ENCODE assay signal across 15 cellular contexts in genomic region chr14:74495356-74495755, GRCh38. TPM values are rescaled to one million over a fixed set of nuclear protein-coding genes. Genes with fewer than 3 reads are reported as not detected.
A peak's percentile ranks its signal among the peaks of the same experiment; 100 is the strongest.
DNase-seq lines count a peak whose midpoint lies in the region; ATAC-seq, FAIRE-seq and TF ChIP-seq lines count a peak whose summit lies in the region.
"Had no signal": no experiment of that assay in that cellular context is flagged by ENCODE, and none has a peak within 500 bp of the region (broad histone marks: within the 10 kb centered on the region; RNA-seq: fewer than 3 reads in every experiment).

No MANE protein-coding gene starts in this region.

- POLR2A ChIA-PET in MCF 10A (lab: Yijun Ruan, JAX) = interaction anchor here (0.7 to 9.7 kb wide), 3 partner anchors 74 to 267 kb away, joined by 3 to 162 read pairs (median 4); partner anchors contain the start of gene YLPM1
- POLR2A ChIA-PET in A673 (lab: Charles Lee; ENCODE audit: low non-redundant PET) = no interaction called here

- H3K9me3 Mint-ChIP-seq in MCF 10A (ENCODE audit: unreplicated experiment) = no peaks in the 10 kb centered on the region
- H3K9me3 Mint-ChIP-seq in astrocyte (ENCODE audit: unreplicated experiment) = no peaks in the 10 kb centered on the region
- no peaks in the 10 kb centered on the region for H3K9me3 Mint-ChIP-seq in activated T-helper 1 cell treated with anti-CD3 and anti-CD28 coated beads, Interleukin-12 subunit alpha, Interleukin-12 subunit beta, Interleukin-2, Interleukin-4 antibody, amounts not matched to agents 30 ng/mL and 10 ng/mL and 1 ng/mL, durations not matched to agents 14 hours and 24 hours and 36 hours
- H3K9me3 Mint-ChIP-seq: dendritic cell treated with granulocyte-macrophage colony-stimulating factor and Interleukin-4, amounts not matched to agents 40 ng/mL and 50 ng/mL, for 4 days had no signal

- no peaks in the 10 kb centered on the region for H3K27me3 Mint-ChIP-seq in MCF 10A (ENCODE audit: insufficient read depth, unreplicated experiment)
- H3K27me3 Mint-ChIP-seq in astrocyte (ENCODE audit: low read depth, unreplicated experiment) = no peaks in the 10 kb centered on the region
- no peaks in the 10 kb centered on the region for H3K27me3 Mint-ChIP-seq in activated T-helper 1 cell treated with anti-CD3 and anti-CD28 coated beads, Interleukin-12 subunit alpha, Interleukin-12 subunit beta, Interleukin-2, Interleukin-4 antibody, amounts not matched to agents 30 ng/mL and 10 ng/mL and 1 ng/mL, durations not matched to agents 14 hours and 24 hours and 36 hours (ENCODE audit: insufficient read depth)
- H3K27me3 Mint-ChIP-seq: dendritic cell treated with granulocyte-macrophage colony-stimulating factor and Interleukin-4, amounts not matched to agents 40 ng/mL and 50 ng/mL, for 4 days had no signal

- H3K9me3 ChIP-seq in mammary epithelial cell (replicated peaks; ENCODE audit: insufficient read depth, low read length) (no peaks in the 10 kb centered on the region), OCI-LY3 (ENCODE audit: insufficient read depth, low read length) (no peaks in the 10 kb centered on the region), astrocyte (ENCODE audit: insufficient read depth, low read depth, low read length) (no peaks in the 10 kb centered on the region), small intestine (ENCODE audit: control insufficient read depth, low read depth) (no peaks in the 10 kb centered on the region), A673 (ENCODE audit: low read depth, low read length, poor library complexity, severe bottlenecking) (no peaks in the 10 kb centered on the region)
- H3K9me3 ChIP-seq: gastroesophageal sphincter, neutrophil, uterus had no signal

- in situ Hi-C loops in mammary epithelial cell (cut with MboI; ENCODE audit: low sequenced_read_pairs in 2 of 2) = no loop called here

- BruUV-seq in mammary epithelial cell (replicated peaks; lab: Mats Ljungman, UMichigan) (no TSS peak), MCF 10A (replicated peaks; lab: Mats Ljungman, UMichigan) (no TSS peak), A673 (replicated peaks; lab: Mats Ljungman, UMichigan) (no TSS peak)

- H3K4me1 Mint-ChIP-seq in MCF 10A (ENCODE audit: insufficient read depth, unreplicated experiment) (peaks cover 19% of the 10 kb centered on the region), astrocyte (ENCODE audit: low read depth, unreplicated experiment) (peaks cover 12% of the 10 kb centered on the region)
- peaks cover 20% of the 10 kb centered on the region for H3K4me1 Mint-ChIP-seq in activated T-helper 1 cell treated with anti-CD3 and anti-CD28 coated beads, Interleukin-12 subunit alpha, Interleukin-12 subunit beta, Interleukin-2, Interleukin-4 antibody, amounts not matched to agents 30 ng/mL and 10 ng/mL and 1 ng/mL, durations not matched to agents 14 hours and 24 hours and 36 hours (ENCODE audit: low read depth)

- intact Hi-C loops in mammary epithelial cell (cut with micrococcal nuclease) = no loop called here
- intact Hi-C loops in MCF 10A (cut with micrococcal nuclease) = no loop called here
- intact Hi-C loops in A673 (cut with micrococcal nuclease; ENCODE audit: unreplicated experiment) = no loop called here
- intact Hi-C loops in activated T-helper 1 cell treated with anti-CD3 and anti-CD28 coated beads, Interleukin-12 subunit alpha, Interleukin-12 subunit beta, Interleukin-2, Interleukin-4 antibody, amounts not matched to agents 30 ng/mL and 10 ng/mL and 1 ng/mL, durations not matched to agents 14 hours and 24 hours and 36 hours (cut with micrococcal nuclease) = no loop called here

- no peak for DNase-seq in mammary epithelial cell
- DNase-seq in MCF 10A (ENCODE audit: unreplicated experiment) = no peak
- DNase-seq in astrocyte (ENCODE audit: low read depth) = no peak
- peak; percentile 8 for DNase-seq in small intestine
- no peak for DNase-seq in A673 (ENCODE audit: low spot score)
- DNase-seq in activated T-helper 1 cell treated with anti-CD3 and anti-CD28 coated beads, Interleukin-12 subunit alpha, Interleukin-12 subunit beta, Interleukin-2, Interleukin-4 antibody, amounts not matched to agents 30 ng/mL and 10 ng/mL and 1 ng/mL, durations not matched to agents 14 hours and 24 hours and 36 hours (ENCODE audit: low spot score) = no peak
- DNase-seq: activated CD4-positive, alpha-beta T cell treated with anti-CD3 and anti-CD28 coated beads, Interleukin-2, amount 50 U/mL, for 48 hours; amniotic stem cell; GDM1; uterus had no signal

- H4K20me1 ChIP-seq in mammary epithelial cell (ENCODE audit: insufficient read depth, low read length) (no peaks in the 10 kb centered on the region), OCI-LY3 (ENCODE audit: insufficient read depth, low read length) (no peaks in the 10 kb centered on the region), astrocyte (ENCODE audit: insufficient read depth, low read length) (peaks cover 16% of the 10 kb centered on the region)

- peaks cover 49% of the 10 kb centered on the region for H3K79me2 ChIP-seq in mammary epithelial cell (ENCODE audit: insufficient read depth, low read length)
- peaks cover 11% of the 10 kb centered on the region for H3K79me2 ChIP-seq in OCI-LY3 (ENCODE audit: low read length)
- H3K79me2 ChIP-seq in astrocyte (ENCODE audit: insufficient read depth, low read length) = peaks cover 31% of the 10 kb centered on the region

- dilution Hi-C loops in mammary epithelial cell (cut with HindIII; ENCODE audit: low sequenced_read_pairs) = loop anchor here (5.0 kb wide), 1 partner anchor 52 kb away; no protein-coding TSS in a partner anchor

- H3K4me3 ChIP-seq in mammary epithelial cell (replicated peaks in 1 of 3; ENCODE audit: insufficient read depth in 1 of 3, low read depth in 2 of 3, low read length in 3 of 3) = no peak overlapping the region
- no peak overlapping the region for H3K4me3 ChIP-seq in OCI-LY3 (ENCODE audit: low read length)
- H3K4me3 ChIP-seq in astrocyte (ENCODE audit: insufficient read depth, low read depth, low read length) = no peak overlapping the region
- H3K4me3 ChIP-seq in small intestine (ENCODE audit: low read depth in 1 of 2, low read length in 2 of 2) = no peak overlapping the region
- H3K4me3 ChIP-seq in A673 (ENCODE audit: low read depth, low read length, poor library complexity, severe bottlenecking) = no peak overlapping the region
- H3K4me3 ChIP-seq: gastroesophageal sphincter, uterus had no signal

- CTCF ChIA-PET in mammary epithelial cell (lab: Charles Lee; ENCODE audit: low non-redundant PET) = no interaction called here
- CTCF ChIA-PET in MCF 10A (lab: Yijun Ruan, JAX) = interaction anchor here (0.6 to 1.2 kb wide), 3 partner anchors 31 to 117 kb away, joined by 3 to 4 read pairs (median 4); no protein-coding TSS in a partner anchor
- CTCF ChIA-PET in A673 (lab: Charles Lee) = no interaction called here

- no peak overlapping the region for H2AFZ ChIP-seq in mammary epithelial cell (ENCODE audit: low read depth, low read length)
- H2AFZ ChIP-seq in OCI-LY3 (ENCODE audit: low read depth, low read length) = no peak overlapping the region
- no peak overlapping the region for H2AFZ ChIP-seq in astrocyte (ENCODE audit: low read depth, low read length)

- H3K4me2 ChIP-seq in mammary epithelial cell (ENCODE audit: insufficient read depth, low read depth, low read length) (peak overlapping the region; percentile 64), OCI-LY3 (ENCODE audit: low read length) (peak overlapping the region; percentile 92; the same call in 1 of the 2 replicates), astrocyte (ENCODE audit: low read length) (peak overlapping the region; percentile 93)

- H3K9ac ChIP-seq in mammary epithelial cell (ENCODE audit: insufficient read depth, low read length) (no peak overlapping the region), OCI-LY3 (ENCODE audit: low read length) (no peak overlapping the region), astrocyte (ENCODE audit: low read length) (no peak overlapping the region)

- H3K4me3 Mint-ChIP-seq in MCF 10A (ENCODE audit: unreplicated experiment) (no peak overlapping the region), astrocyte (ENCODE audit: unreplicated experiment) (peak overlapping the region; percentile 92)
- no peak overlapping the region for H3K4me3 Mint-ChIP-seq in activated T-helper 1 cell treated with anti-CD3 and anti-CD28 coated beads, Interleukin-12 subunit alpha, Interleukin-12 subunit beta, Interleukin-2, Interleukin-4 antibody, amounts not matched to agents 30 ng/mL and 10 ng/mL and 1 ng/mL, durations not matched to agents 14 hours and 24 hours and 36 hours
- H3K4me3 Mint-ChIP-seq: dendritic cell treated with granulocyte-macrophage colony-stimulating factor and Interleukin-4, amounts not matched to agents 40 ng/mL and 50 ng/mL, for 4 days had no signal

- H3K27ac ChIP-seq in mammary epithelial cell (ENCODE audit: insufficient read depth, low read depth, low read length) (no peak overlapping the region), OCI-LY3 (ENCODE audit: low read length) (no peak overlapping the region), astrocyte (ENCODE audit: low read depth, low read length) (no peak overlapping the region), small intestine (ENCODE audit: low read depth in 1 of 2, low read length in 1 of 2) (no peak overlapping the region), A673 (ENCODE audit: low read depth, low read length, poor library complexity, severe bottlenecking) (no peak overlapping the region)
- H3K27ac ChIP-seq: neutrophil had no signal

- peaks cover 18% of the 10 kb centered on the region for H3K36me3 Mint-ChIP-seq in MCF 10A (ENCODE audit: insufficient read depth, unreplicated experiment)
- peaks cover 3% of the 10 kb centered on the region for H3K36me3 Mint-ChIP-seq in astrocyte (ENCODE audit: low read depth, unreplicated experiment)
- no peaks in the 10 kb centered on the region for H3K36me3 Mint-ChIP-seq in activated T-helper 1 cell treated with anti-CD3 and anti-CD28 coated beads, Interleukin-12 subunit alpha, Interleukin-12 subunit beta, Interleukin-2, Interleukin-4 antibody, amounts not matched to agents 30 ng/mL and 10 ng/mL and 1 ng/mL, durations not matched to agents 14 hours and 24 hours and 36 hours (ENCODE audit: low read depth)

- 93% methylated on average over 2 of the region's 2 CpGs for WGBS in mammary epithelial cell (ENCODE audit: low coverage, missing lambda C conversion rate)
- WGBS in small intestine, 3 donors = 49 to 62% (median 60%) methylated on average over 2 of the region's 2 CpGs

- ATAC-seq in GM21619 (IDR thresholded peaks at IDR 0.05; ENCODE audit: unreplicated experiment) = no peak
- ATAC-seq: gastroesophageal sphincter had no signal

- H3K4me1 ChIP-seq in mammary epithelial cell (ENCODE audit: insufficient read depth, low read length) (peaks cover 22% of the 10 kb centered on the region), OCI-LY3 (ENCODE audit: low read length) (peaks cover 19% of the 10 kb centered on the region), astrocyte (ENCODE audit: insufficient read depth, low read length) (peaks cover 25% of the 10 kb centered on the region), small intestine (ENCODE audit: control insufficient read depth in 2 of 2, insufficient read depth in 1 of 2, low read depth in 1 of 2, low read length in 1 of 2) (peaks cover 2 to 4% of the 10 kb centered on the region in 2 donors), A673 (ENCODE audit: insufficient read depth, low read length, poor library complexity, severe bottlenecking) (peaks cover 17% of the 10 kb centered on the region)
- H3K4me1 ChIP-seq: uterus had no signal

- no peak for TF ChIP-seq CTCF in mammary epithelial cell (conservative IDR thresholded peaks at IDR 0.05 in 1 of 2, IDR thresholded peaks at IDR 0.05 in 1 of 2; ENCODE audit: extremely low read depth in 1 of 2, insufficient read depth in 1 of 2, low read depth in 1 of 2, low read length in 2 of 2)
- no peak for TF ChIP-seq CTCF in MCF 10A (IDR thresholded peaks at IDR 0.05; ENCODE audit: unreplicated experiment)
- TF ChIP-seq CTCF in OCI-LY3 (IDR thresholded peaks at IDR 0.05; ENCODE audit: low read depth, low read length) = no peak
- no peak for TF ChIP-seq CTCF in astrocyte (IDR thresholded peaks at IDR 0.05; ENCODE audit: insufficient read depth, low read depth, low read length)
- no peak for TF ChIP-seq CTCF in A673 (conservative IDR thresholded peaks at IDR 0.05; ENCODE audit: low read depth, low read length)

- FAIRE-seq in astrocyte (lab: Jason Lieb, UNC) (no peak), small intestine (lab: Jason Lieb, UNC) (no peak)

- H3K27ac Mint-ChIP-seq in MCF 10A (ENCODE audit: low read depth, unreplicated experiment) (no peak overlapping the region), astrocyte (ENCODE audit: unreplicated experiment) (no peak overlapping the region)
- no peak overlapping the region for H3K27ac Mint-ChIP-seq in activated T-helper 1 cell treated with anti-CD3 and anti-CD28 coated beads, Interleukin-12 subunit alpha, Interleukin-12 subunit beta, Interleukin-2, Interleukin-4 antibody, amounts not matched to agents 30 ng/mL and 10 ng/mL and 1 ng/mL, durations not matched to agents 14 hours and 24 hours and 36 hours
- H3K27ac Mint-ChIP-seq: dendritic cell treated with granulocyte-macrophage colony-stimulating factor and Interleukin-4, amounts not matched to agents 40 ng/mL and 50 ng/mL, for 4 days had no signal

- H3K36me3 ChIP-seq in mammary epithelial cell (ENCODE audit: insufficient read depth, low read length) = peaks cover 11% of the 10 kb centered on the region
- no peaks in the 10 kb centered on the region for H3K36me3 ChIP-seq in OCI-LY3 (replicated peaks; ENCODE audit: low read depth, low read length)
- H3K36me3 ChIP-seq in astrocyte (ENCODE audit: insufficient read depth, low read length) = peaks cover 14% of the 10 kb centered on the region
- no peaks in the 10 kb centered on the region for H3K36me3 ChIP-seq in small intestine (ENCODE audit: control insufficient read depth in 2 of 2, insufficient read depth in 2 of 2, low read length in 2 of 2)
- H3K36me3 ChIP-seq in A673 (ENCODE audit: insufficient read depth, low read length, poor library complexity, severe bottlenecking) = peaks cover 6% of the 10 kb centered on the region
- H3K36me3 ChIP-seq: uterus had no signal

- H3K27me3 ChIP-seq in mammary epithelial cell (ENCODE audit: insufficient read depth, low read length) = no peaks in the 10 kb centered on the region
- H3K27me3 ChIP-seq in OCI-LY3 (ENCODE audit: low read depth, low read length) = no peaks in the 10 kb centered on the region
- no peaks in the 10 kb centered on the region for H3K27me3 ChIP-seq in astrocyte (ENCODE audit: insufficient read depth, low read length)
- H3K27me3 ChIP-seq in small intestine (ENCODE audit: control insufficient read depth in 2 of 2, insufficient read depth in 2 of 2, low read length in 2 of 2) = no peaks in the 10 kb centered on the region
- H3K27me3 ChIP-seq in A673 (replicated peaks; ENCODE audit: insufficient read depth, low read depth, low read length, poor library complexity) = no peaks in the 10 kb centered on the region
- H3K27me3 ChIP-seq: gastroesophageal sphincter, uterus had no signal

RNA-seq across cellular contexts. Expression of gene ISCA2, which starts 1.8 kb away (rescaled TPM):
- total RNA-seq in mammary epithelial cell = 10 to 100 TPM in 1 of 2 donors, 1 to 10 TPM in 1; 6.7 to 18.2 TPM
- 20.5 TPM for polyA plus RNA-seq in mammary epithelial cell
- not detected for polyA minus RNA-seq in mammary epithelial cell
- 13.9 and 21.1 TPM in 2 replicates for total RNA-seq in MCF 10A (2022)
- total RNA-seq in astrocyte = 21.2 and 23.6 TPM in 2 replicates
- polyA plus RNA-seq in small intestine = 10 to 100 TPM; 23.4 to 30.3 (median 25.3) TPM
- total RNA-seq in A673 (2021) = 25.5 and 26.3 TPM in 2 replicates
- total RNA-seq in activated T-helper 1 cell treated with anti-CD3 and anti-CD28 coated beads, Interleukin-12 subunit alpha, Interleukin-12 subunit beta, Interleukin-2, Interleukin-4 antibody, amounts not matched to agents 30 ng/mL and 10 ng/mL and 1 ng/mL, durations not matched to agents 14 hours and 24 hours and 36 hours = 18.8 and 20.2 TPM in 2 replicates

RNA-seq across cellular contexts. Expression of gene NPC2, which starts 2.3 kb away (rescaled TPM):
- total RNA-seq in mammary epithelial cell (100 to 1,000 TPM; 248 to 347 TPM), MCF 10A (2022) (105 and 128 TPM in 2 replicates), astrocyte (134 and 178 TPM in 2 replicates), A673 (2021) (55.1 and 68.8 TPM in 2 replicates)
- polyA plus RNA-seq in mammary epithelial cell (466 TPM), small intestine (100 to 1,000 TPM; 106 to 220 (median 198) TPM)
- polyA minus RNA-seq in mammary epithelial cell = 327 TPM
- total RNA-seq in activated T-helper 1 cell treated with anti-CD3 and anti-CD28 coated beads, Interleukin-12 subunit alpha, Interleukin-12 subunit beta, Interleukin-2, Interleukin-4 antibody, amounts not matched to agents 30 ng/mL and 10 ng/mL and 1 ng/mL, durations not matched to agents 14 hours and 24 hours and 36 hours = 8.2 and 8.6 TPM in 2 replicates
